Comparison of ENCODE assay signal across 35 cellular contexts in the genomic region with DNA sequence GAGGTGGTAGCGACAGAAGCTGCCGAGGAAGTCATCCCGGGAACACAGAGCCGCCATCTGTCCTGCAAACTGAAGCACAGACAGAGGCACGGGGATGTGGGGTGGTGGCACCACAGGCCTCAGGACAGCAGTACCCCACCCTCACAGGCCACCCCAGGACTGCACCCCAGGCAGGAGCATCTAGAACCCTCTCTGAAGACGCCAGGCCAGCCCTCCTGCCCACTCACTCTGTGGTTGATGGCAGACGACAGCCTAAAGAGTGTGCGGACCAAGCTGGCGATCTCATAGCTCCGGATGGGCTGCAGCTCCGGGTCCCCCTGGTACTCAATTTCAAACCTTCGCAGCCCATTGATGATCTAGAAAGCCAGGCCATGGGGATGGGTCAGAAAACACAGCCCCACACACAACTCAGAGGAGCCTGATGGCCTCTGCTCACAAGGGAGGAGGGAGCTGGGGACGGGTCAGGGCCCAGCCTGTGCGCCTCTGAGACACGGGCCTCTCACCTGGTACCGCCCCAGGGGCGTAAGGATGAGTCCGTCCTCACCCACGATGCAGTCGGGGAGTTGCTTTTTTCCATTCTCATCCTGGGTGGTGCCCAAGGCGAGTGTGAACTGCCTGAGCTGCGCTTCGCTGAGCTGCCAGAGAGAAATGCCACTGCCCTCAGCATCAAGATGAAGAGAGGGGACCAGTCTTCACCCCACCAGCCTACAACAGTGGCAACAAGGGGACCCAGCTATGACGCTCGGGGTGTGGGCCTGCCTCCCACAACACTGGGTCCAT. TPM values are rescaled to one million over a fixed set of nuclear protein-coding genes. Genes with fewer than 3 reads are reported as not detected.
"Had no signal": no experiment of that assay in that cellular context is flagged by ENCODE, and none has a peak within 500 bp of the region (broad histone marks: within the 10 kb centered on the region; RNA-seq: fewer than 3 reads in every experiment).

No MANE protein-coding gene starts in this region.

- ATAC-seq: activated CD4-positive, CD25-positive, alpha-beta regulatory T cell treated with anti-CD3 and anti-CD28 coated beads, Interleukin-2, amount 50 U/mL, for 24 hours; activated T-cell treated with anti-CD3 and anti-CD28 coated beads, Interleukin-2, amount 50 U/mL, for 72 hours; body of pancreas; effector memory CD8-positive, alpha-beta T cell; gastrocnemius medialis; left ventricle myocardium superior; natural killer cell treated with Interleukin-12 subunit alpha and Interleukin-12 subunit beta and Interleukin-15 and Interleukin-18, amount 100 ng/mL, for 72 hours; stimulated activated naive B cell treated with anti-CD40 and anti-IgM and Interleukin-4, amounts not matched to agents 10 μg/mL and 1 μg/mL and 100 μg/mL, for 72 hours had no signal

- H3K27me3 Mint-ChIP-seq: activated CD4-positive, alpha-beta memory T cell treated with anti-CD3 and anti-CD28 coated beads for 36 hours; activated naive CD8-positive, alpha-beta T cell; effector memory CD8-positive, alpha-beta T cell; stimulated activated naive B cell treated with anti-CD40 and anti-IgM and Interleukin-4, amounts not matched to agents 10 μg/mL and 1 μg/mL and 100 μg/mL, for 72 hours had no signal

- H3K4me3 ChIP-seq: body of pancreas, coronary artery, dorsolateral prefrontal cortex, gastrocnemius medialis, prostate gland, smooth muscle cell, suprapubic skin, tibial artery had no signal

- H3K9me3 Mint-ChIP-seq: activated CD4-positive, alpha-beta memory T cell treated with anti-CD3 and anti-CD28 coated beads for 36 hours; activated T-cell treated with anti-CD3 and anti-CD28 coated beads, Interleukin-2, amount 50 U/mL, for 72 hours; effector memory CD8-positive, alpha-beta T cell; natural killer cell treated with Interleukin-12 subunit alpha and Interleukin-12 subunit beta and Interleukin-15 and Interleukin-18, amount 100 ng/mL, for 72 hours; T-helper 1 cell treated with Interleukin-12 subunit alpha and Interleukin-12 subunit beta and Interleukin-4 antibody, amounts not matched to agents 30 μg/mL and 1 μg/mL, for 36 hours had no signal

- H3K27me3 ChIP-seq: body of pancreas, dorsolateral prefrontal cortex, gastrocnemius medialis, suprapubic skin, tibial artery had no signal

- H3K4me2 ChIP-seq: smooth muscle cell had no signal

- H3K27ac ChIP-seq: body of pancreas, coronary artery, gastrocnemius medialis, prostate gland, suprapubic skin, tibial artery, WERI-Rb-1 had no signal

- DNase-seq: activated CD4-positive, alpha-beta memory T cell treated with anti-CD3 and anti-CD28 coated beads for 36 hours; activated CD4-positive, alpha-beta T cell treated with anti-CD3 and anti-CD28 coated beads for 48 hours; activated naive CD4-positive, alpha-beta T cell treated with Interleukin-2 at 50 U/mL for 16 hours; activated T-cell treated with anti-CD3 and anti-CD28 coated beads, Interleukin-2, amount 50 U/mL, for 72 hours; body of pancreas; effector memory CD8-positive, alpha-beta T cell; erythroblast; gastrocnemius medialis; glutamatergic neuron; left ventricle myocardium superior; midbrain; retina; stimulated activated CD4-positive, alpha-beta T cell treated with anti-CD3 and anti-CD28 coated beads, Interleukin-15, amount 100 ng/mL, for 24 hours; stimulated activated CD4-positive, alpha-beta T cell treated with anti-CD3 and anti-CD28 coated beads, Interleukin-2, amount 100 ng/mL, for 24 hours; stimulated activated naive B cell treated with anti-CD40 and anti-IgM and Interleukin-4, amounts not matched to agents 10 μg/mL and 1 μg/mL and 100 μg/mL, for 72 hours; SW 1271; T-helper 9 cell; tibial artery; WERI-Rb-1 had no signal

- H3K9me3 ChIP-seq: body of pancreas, gastrocnemius medialis, prostate gland, suprapubic skin, tibial artery had no signal

- H3K36me3 Mint-ChIP-seq: activated naive CD8-positive, alpha-beta T cell; natural killer cell treated with Interleukin-12 subunit alpha and Interleukin-12 subunit beta and Interleukin-15 and Interleukin-18, amount 100 ng/mL, for 72 hours had no signal

- H3K4me1 ChIP-seq: gastrocnemius medialis, prostate gland, suprapubic skin, tibial artery had no signal

- FAIRE-seq: islet of Langerhans, TTC549 had no signal

- H3K4me3 Mint-ChIP-seq: activated CD4-positive, alpha-beta memory T cell treated with anti-CD3 and anti-CD28 coated beads for 36 hours; activated naive CD8-positive, alpha-beta T cell; activated T-cell treated with anti-CD3 and anti-CD28 coated beads, Interleukin-2, amount 50 U/mL, for 72 hours; effector memory CD8-positive, alpha-beta T cell; natural killer cell treated with Interleukin-12 subunit alpha and Interleukin-12 subunit beta and Interleukin-15 and Interleukin-18, amount 100 ng/mL, for 72 hours; stimulated activated naive B cell treated with anti-CD40 and anti-IgM and Interleukin-4, amounts not matched to agents 10 μg/mL and 1 μg/mL and 100 μg/mL, for 72 hours; T-helper 1 cell treated with Interleukin-12 subunit alpha and Interleukin-12 subunit beta and Interleukin-4 antibody, amounts not matched to agents 30 μg/mL and 1 μg/mL, for 36 hours had no signal

- H3K36me3 ChIP-seq: prostate gland, WERI-Rb-1 had no signal

- H3K27ac Mint-ChIP-seq: activated CD4-positive, alpha-beta memory T cell treated with anti-CD3 and anti-CD28 coated beads for 36 hours; activated naive CD8-positive, alpha-beta T cell; activated T-cell treated with anti-CD3 and anti-CD28 coated beads, Interleukin-2, amount 50 U/mL, for 72 hours; natural killer cell treated with Interleukin-12 subunit alpha and Interleukin-12 subunit beta and Interleukin-15 and Interleukin-18, amount 100 ng/mL, for 72 hours; stimulated activated naive B cell treated with anti-CD40 and anti-IgM and Interleukin-4, amounts not matched to agents 10 μg/mL and 1 μg/mL and 100 μg/mL, for 72 hours; T-helper 1 cell treated with Interleukin-12 subunit alpha and Interleukin-12 subunit beta and Interleukin-4 antibody, amounts not matched to agents 30 μg/mL and 1 μg/mL, for 36 hours had no signal

RNA-seq across cellular contexts. Expression of a gene that starts 24.0 kb away (rescaled TPM):
- total RNA-seq: activated CD4-positive, alpha-beta memory T cell treated with anti-CD3 and anti-CD28 coated beads for 36 hours; activated CD8-positive, alpha-beta memory T cell treated with anti-CD3 and anti-CD28 coated beads for 36 hours; activated T-cell treated with anti-CD3 and anti-CD28 coated beads, Interleukin-2, amount 50 U/mL, for 72 hours; body of pancreas; gastrocnemius medialis; left ventricle myocardium superior; natural killer cell treated with Interleukin-12 subunit alpha and Interleukin-12 subunit beta and Interleukin-15 and Interleukin-18, amount 100 ng/mL, for 72 hours; suprapubic skin; ureter had no signal
- polyA plus RNA-seq: adipose tissue, aorta had no signal

RNA-seq across cellular contexts. Expression of a gene that starts 45.2 kb away (rescaled TPM):
- total RNA-seq: activated CD4-positive, alpha-beta memory T cell treated with anti-CD3 and anti-CD28 coated beads for 36 hours; activated CD8-positive, alpha-beta memory T cell treated with anti-CD3 and anti-CD28 coated beads for 36 hours; activated T-cell treated with anti-CD3 and anti-CD28 coated beads, Interleukin-2, amount 50 U/mL, for 72 hours; aorta; body of pancreas; gastrocnemius medialis; natural killer cell treated with Interleukin-12 subunit alpha and Interleukin-12 subunit beta and Interleukin-15 and Interleukin-18, amount 100 ng/mL, for 72 hours; osteocyte; smooth muscle cell; suprapubic skin; ureter had no signal
- polyA plus RNA-seq: smooth muscle cell had no signal
